ENCODE assay signal across 1 cellular context in the genomic region with DNA sequence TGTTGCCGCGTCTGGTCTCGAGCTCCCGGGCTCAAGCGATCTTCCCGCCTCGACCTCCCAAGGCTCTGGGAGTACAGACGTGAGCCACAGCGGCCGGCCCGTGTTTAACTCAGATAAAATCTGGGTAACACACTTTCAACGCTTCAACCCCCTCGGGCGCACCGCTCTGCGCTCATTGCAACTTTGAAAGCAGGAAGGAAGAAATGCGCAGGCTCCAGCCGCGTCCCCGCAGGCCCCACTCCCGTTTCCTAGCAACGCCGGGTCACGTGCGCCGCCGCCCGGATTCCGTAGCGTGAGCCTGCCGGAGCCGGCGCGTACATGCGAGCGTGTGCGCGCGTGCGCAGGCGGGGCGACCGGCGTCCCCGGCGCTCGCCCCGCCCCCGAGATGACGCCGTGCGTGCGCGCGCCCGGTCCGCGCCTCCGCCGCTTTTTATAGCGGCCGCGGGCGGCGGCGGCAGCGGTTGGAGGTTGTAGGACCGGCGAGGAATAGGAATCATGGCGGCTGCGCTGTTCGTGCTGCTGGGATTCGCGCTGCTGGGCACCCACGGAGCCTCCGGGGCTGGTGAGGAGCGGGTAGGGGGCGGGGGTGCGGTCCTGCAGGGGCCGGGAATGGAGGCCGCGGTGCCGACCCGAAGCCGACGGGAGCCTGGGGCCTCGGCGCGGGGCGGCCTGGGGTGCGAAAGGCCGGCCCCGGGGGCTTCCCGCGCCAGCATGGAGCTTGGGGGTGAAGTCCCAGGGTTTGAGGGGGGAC.
TF ChIP-seq lines count a peak whose summit lies in the region.

A gene (plus strand): TSS at position 457 of the 751 bp plus-strand sequence. CDS start 39 bp downstream, at position 496.

TF ChIP-seq in HepG2, 621 proteins besides CTCF, POLR2A, EP300 and RAD21 (continued from another document and continues in another):
- TF ChIP-seq MAFK (conservative IDR thresholded peaks at IDR 0.05 in 1 of 2, IDR thresholded peaks at IDR 0.05 in 1 of 2; ENCODE audit: low read length in 2 of 2) (no peak), FOXA1 (IDR thresholded peaks at IDR 0.05) (no peak), FOXA1 (CRISPR knock-in tag; IDR thresholded peaks at IDR 0.05) (no peak), MTA1 (CRISPR knock-in tag; IDR thresholded peaks at IDR 0.05; ENCODE audit: borderline replicate concordance) (0 out of 2 replicates have a peak, but pooled peaks have one; percentile 15), ZC3H4 (CRISPR knock-in tag; IDR thresholded peaks at IDR 0.05; ENCODE audit: borderline replicate concordance) (no peak), RNF2 (conservative IDR thresholded peaks at IDR 0.05; ENCODE audit: low read depth) (0 out of 2 replicates have a peak, but pooled peaks have one; percentile 21), HHEX (CRISPR knock-in tag; IDR thresholded peaks at IDR 0.05) (no peak), NFE2L1 (CRISPR knock-in tag; IDR thresholded peaks at IDR 0.05; ENCODE audit: borderline replicate concordance) (no peak), GATAD2A (CRISPR knock-in tag; IDR thresholded peaks at IDR 0.05) (no peak; the same call in 1 of the 2 replicates), ZNF841 (CRISPR knock-in tag; IDR thresholded peaks at IDR 0.05; ENCODE audit: borderline replicate concordance) (peak; percentile 48; the same call in 1 of the 2 replicates), SOX6 (IDR thresholded peaks at IDR 0.05) (no peak), SOX6 (CRISPR knock-in tag; IDR thresholded peaks at IDR 0.05) (no peak), MTF1 (CRISPR knock-in tag; IDR thresholded peaks at IDR 0.05) (no peak), PAWR (CRISPR knock-in tag; IDR thresholded peaks at IDR 0.05; ENCODE audit: borderline replicate concordance) (no peak), ZNF121 (CRISPR knock-in tag; IDR thresholded peaks at IDR 0.05) (no peak), ARHGAP35 (CRISPR knock-in tag; IDR thresholded peaks at IDR 0.05; ENCODE audit: borderline replicate concordance) (no peak), EZH2 (conservative IDR thresholded peaks at IDR 0.05; ENCODE audit: low read depth, low read length) (no peak), GTF2F1 (IDR thresholded peaks at IDR 0.05; ENCODE audit: low read length) (no peak), EHMT2 (IDR thresholded peaks at IDR 0.05; ENCODE audit: borderline replicate concordance, low read depth, low read length) (no peak), ZFY (CRISPR knock-in tag; IDR thresholded peaks at IDR 0.05) (peak; percentile 85), NFKBIZ (CRISPR knock-in tag; IDR thresholded peaks at IDR 0.05) (no peak), NR2F1 (CRISPR knock-in tag; IDR thresholded peaks at IDR 0.05) (no peak), ZC3H13 (CRISPR knock-in tag; IDR thresholded peaks at IDR 0.05) (peak; percentile 72; the same call in 1 of the 2 replicates), EEA1 (CRISPR knock-in tag; IDR thresholded peaks at IDR 0.05; ENCODE audit: borderline replicate concordance) (peak; percentile 93), ATM (IDR thresholded peaks at IDR 0.05; ENCODE audit: borderline replicate concordance) (no peak), ZNF776 (CRISPR knock-in tag; IDR thresholded peaks at IDR 0.05) (peak; percentile 73; the same call in 1 of the 2 replicates), ZNF264 (CRISPR knock-in tag; IDR thresholded peaks at IDR 0.05) (no peak), ZNF331 (CRISPR knock-in tag; IDR thresholded peaks at IDR 0.05) (no peak), ESRRA (CRISPR knock-in tag; IDR thresholded peaks at IDR 0.05; ENCODE audit: low read depth) (no peak), ZNF557 (CRISPR knock-in tag; IDR thresholded peaks at IDR 0.05) (no peak), ZMYM4 (CRISPR knock-in tag; IDR thresholded peaks at IDR 0.05) (peak; percentile 64), ZNF451 (CRISPR knock-in tag; IDR thresholded peaks at IDR 0.05) (peak; percentile 68; the same call in 1 of the 2 replicates), SIN3B (IDR thresholded peaks at IDR 0.05; ENCODE audit: low read length) (no peak; the same call in 1 of the 2 replicates)
- TF ChIP-seq, protein P1, sequence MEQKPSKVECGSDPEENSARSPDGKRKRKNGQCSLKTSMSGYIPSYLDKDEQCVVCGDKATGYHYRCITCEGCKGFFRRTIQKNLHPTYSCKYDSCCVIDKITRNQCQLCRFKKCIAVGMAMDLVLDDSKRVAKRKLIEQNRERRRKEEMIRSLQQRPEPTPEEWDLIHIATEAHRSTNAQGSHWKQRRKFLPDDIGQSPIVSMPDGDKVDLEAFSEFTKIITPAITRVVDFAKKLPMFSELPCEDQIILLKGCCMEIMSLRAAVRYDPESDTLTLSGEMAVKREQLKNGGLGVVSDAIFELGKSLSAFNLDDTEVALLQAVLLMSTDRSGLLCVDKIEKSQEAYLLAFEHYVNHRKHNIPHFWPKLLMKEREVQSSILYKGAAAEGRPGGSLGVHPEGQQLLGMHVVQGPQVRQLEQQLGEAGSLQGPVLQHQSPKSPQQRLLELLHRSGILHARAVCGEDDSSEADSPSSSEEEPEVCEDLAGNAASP (CRISPR knock-in tag; IDR thresholded peaks at IDR 0.05; ENCODE audit: borderline replicate concordance): no peak
- TF ChIP-seq, protein P2, sequence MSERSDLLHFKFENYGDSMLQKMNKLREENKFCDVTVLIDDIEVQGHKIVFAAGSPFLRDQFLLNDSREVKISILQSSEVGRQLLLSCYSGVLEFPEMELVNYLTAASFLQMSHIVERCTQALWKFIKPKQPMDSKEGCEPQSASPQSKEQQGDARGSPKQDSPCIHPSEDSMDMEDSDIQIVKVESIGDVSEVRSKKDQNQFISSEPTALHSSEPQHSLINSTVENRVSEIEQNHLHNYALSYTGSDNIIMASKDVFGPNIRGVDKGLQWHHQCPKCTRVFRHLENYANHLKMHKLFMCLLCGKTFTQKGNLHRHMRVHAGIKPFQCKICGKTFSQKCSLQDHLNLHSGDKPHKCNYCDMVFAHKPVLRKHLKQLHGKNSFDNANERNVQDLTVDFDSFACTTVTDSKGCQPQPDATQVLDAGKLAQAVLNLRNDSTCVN (CRISPR knock-in tag; IDR thresholded peaks at IDR 0.05; ENCODE audit: borderline replicate concordance): no peak
- TF ChIP-seq, protein P3, sequence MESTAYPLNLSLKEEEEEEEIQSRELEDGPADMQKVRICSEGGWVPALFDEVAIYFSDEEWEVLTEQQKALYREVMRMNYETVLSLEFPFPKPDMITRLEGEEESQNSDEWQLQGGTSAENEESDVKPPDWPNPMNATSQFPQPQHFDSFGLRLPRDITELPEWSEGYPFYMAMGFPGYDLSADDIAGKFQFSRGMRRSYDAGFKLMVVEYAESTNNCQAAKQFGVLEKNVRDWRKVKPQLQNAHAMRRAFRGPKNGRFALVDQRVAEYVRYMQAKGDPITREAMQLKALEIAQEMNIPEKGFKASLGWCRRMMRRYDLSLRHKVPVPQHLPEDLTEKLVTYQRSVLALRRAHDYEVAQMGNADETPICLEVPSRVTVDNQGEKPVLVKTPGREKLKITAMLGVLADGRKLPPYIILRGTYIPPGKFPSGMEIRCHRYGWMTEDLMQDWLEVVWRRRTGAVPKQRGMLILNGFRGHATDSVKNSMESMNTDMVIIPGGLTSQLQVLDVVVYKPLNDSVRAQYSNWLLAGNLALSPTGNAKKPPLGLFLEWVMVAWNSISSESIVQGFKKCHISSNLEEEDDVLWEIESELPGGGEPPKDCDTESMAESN (CRISPR knock-in tag; conservative IDR thresholded peaks at IDR 0.05): peak; percentile 16; the same call in 1 of the 2 replicates
- TF ChIP-seq, protein P4, sequence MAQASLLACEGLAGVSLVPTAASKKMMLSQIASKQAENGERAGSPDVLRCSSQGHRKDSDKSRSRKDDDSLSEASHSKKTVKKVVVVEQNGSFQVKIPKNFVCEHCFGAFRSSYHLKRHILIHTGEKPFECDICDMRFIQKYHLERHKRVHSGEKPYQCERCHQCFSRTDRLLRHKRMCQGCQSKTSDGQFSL (CRISPR knock-in tag; IDR thresholded peaks at IDR 0.05): 0 out of 2 replicates have a peak, but pooled peaks have one; percentile 32
- TF ChIP-seq, protein P5, sequence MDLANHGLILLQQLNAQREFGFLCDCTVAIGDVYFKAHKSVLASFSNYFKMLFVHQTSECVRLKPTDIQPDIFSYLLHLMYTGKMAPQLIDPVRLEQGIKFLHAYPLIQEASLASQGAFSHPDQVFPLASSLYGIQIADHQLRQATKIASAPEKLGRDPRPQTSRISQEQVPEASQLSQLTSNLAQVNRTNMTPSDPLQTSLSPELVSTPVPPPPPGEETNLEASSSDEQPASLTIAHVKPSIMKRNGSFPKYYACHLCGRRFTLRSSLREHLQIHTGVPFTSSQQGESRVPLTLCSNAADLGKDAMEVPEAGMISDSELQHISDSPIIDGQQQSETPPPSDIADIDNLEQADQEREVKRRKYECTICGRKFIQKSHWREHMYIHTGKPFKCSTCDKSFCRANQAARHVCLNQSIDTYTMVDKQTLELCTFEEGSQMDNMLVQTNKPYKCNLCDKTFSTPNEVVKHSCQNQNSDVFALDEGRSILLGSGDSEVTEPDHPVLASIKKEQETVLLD (CRISPR knock-in tag; IDR thresholded peaks at IDR 0.05; ENCODE audit: low read depth): no peak; the same call in 1 of the 2 replicates
- TF ChIP-seq, protein P6, sequence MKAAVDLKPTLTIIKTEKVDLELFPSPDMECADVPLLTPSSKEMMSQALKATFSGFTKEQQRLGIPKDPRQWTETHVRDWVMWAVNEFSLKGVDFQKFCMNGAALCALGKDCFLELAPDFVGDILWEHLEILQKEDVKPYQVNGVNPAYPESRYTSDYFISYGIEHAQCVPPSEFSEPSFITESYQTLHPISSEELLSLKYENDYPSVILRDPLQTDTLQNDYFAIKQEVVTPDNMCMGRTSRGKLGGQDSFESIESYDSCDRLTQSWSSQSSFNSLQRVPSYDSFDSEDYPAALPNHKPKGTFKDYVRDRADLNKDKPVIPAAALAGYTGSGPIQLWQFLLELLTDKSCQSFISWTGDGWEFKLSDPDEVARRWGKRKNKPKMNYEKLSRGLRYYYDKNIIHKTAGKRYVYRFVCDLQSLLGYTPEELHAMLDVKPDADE (CRISPR knock-in tag; IDR thresholded peaks at IDR 0.05): no peak
- TF ChIP-seq, protein P7, sequence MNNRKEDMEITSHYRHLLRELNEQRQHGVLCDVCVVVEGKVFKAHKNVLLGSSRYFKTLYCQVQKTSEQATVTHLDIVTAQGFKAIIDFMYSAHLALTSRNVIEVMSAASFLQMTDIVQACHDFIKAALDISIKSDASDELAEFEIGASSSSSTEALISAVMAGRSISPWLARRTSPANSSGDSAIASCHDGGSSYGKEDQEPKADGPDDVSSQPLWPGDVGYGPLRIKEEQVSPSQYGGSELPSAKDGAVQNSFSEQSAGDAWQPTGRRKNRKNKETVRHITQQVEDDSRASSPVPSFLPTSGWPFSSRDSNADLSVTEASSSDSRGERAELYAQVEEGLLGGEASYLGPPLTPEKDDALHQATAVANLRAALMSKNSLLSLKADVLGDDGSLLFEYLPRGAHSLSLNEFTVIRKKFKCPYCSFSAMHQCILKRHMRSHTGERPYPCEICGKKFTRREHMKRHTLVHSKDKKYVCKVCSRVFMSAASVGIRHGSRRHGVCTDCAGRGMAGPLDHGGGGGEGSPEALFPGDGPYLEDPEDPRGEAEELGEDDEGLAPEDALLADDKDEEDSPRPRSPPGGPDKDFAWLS (CRISPR knock-in tag; IDR thresholded peaks at IDR 0.05; ENCODE audit: borderline replicate concordance): no peak
- TF ChIP-seq, protein P8, sequence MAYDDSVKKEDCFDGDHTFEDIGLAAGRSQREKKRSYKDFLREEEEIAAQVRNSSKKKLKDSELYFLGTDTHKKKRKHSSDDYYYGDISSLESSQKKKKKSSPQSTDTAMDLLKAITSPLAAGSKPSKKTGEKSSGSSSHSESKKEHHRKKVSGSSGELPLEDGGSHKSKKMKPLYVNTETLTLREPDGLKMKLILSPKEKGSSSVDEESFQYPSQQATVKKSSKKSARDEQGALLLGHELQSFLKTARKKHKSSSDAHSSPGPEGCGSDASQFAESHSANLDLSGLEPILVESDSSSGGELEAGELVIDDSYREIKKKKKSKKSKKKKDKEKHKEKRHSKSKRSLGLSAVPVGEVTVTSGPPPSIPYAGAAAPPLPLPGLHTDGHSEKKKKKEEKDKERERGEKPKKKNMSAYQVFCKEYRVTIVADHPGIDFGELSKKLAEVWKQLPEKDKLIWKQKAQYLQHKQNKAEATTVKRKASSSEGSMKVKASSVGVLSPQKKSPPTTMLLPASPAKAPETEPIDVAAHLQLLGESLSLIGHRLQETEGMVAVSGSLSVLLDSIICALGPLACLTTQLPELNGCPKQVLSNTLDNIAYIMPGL (CRISPR knock-in tag; IDR thresholded peaks at IDR 0.05; ENCODE audit: borderline replicate concordance in 1 of 2, low read depth in 1 of 2): peak; percentile 16 to 57; a peak in 2 of 4 replicates
- TF ChIP-seq, protein P9, sequence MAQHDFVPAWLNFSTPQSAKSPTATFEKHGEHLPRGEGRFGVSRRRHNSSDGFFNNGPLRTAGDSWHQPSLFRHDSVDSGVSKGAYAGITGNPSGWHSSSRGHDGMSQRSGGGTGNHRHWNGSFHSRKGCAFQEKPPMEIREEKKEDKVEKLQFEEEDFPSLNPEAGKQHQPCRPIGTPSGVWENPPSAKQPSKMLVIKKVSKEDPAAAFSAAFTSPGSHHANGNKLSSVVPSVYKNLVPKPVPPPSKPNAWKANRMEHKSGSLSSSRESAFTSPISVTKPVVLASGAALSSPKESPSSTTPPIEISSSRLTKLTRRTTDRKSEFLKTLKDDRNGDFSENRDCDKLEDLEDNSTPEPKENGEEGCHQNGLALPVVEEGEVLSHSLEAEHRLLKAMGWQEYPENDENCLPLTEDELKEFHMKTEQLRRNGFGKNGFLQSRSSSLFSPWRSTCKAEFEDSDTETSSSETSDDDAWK (CRISPR knock-in tag; IDR thresholded peaks at IDR 0.05): no peak
- TF ChIP-seq, protein P10, sequence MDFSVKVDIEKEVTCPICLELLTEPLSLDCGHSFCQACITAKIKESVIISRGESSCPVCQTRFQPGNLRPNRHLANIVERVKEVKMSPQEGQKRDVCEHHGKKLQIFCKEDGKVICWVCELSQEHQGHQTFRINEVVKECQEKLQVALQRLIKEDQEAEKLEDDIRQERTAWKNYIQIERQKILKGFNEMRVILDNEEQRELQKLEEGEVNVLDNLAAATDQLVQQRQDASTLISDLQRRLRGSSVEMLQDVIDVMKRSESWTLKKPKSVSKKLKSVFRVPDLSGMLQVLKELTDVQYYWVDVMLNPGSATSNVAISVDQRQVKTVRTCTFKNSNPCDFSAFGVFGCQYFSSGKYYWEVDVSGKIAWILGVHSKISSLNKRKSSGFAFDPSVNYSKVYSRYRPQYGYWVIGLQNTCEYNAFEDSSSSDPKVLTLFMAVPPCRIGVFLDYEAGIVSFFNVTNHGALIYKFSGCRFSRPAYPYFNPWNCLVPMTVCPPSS (IDR thresholded peaks at IDR 0.05): no peak
- TF ChIP-seq, protein P11, sequence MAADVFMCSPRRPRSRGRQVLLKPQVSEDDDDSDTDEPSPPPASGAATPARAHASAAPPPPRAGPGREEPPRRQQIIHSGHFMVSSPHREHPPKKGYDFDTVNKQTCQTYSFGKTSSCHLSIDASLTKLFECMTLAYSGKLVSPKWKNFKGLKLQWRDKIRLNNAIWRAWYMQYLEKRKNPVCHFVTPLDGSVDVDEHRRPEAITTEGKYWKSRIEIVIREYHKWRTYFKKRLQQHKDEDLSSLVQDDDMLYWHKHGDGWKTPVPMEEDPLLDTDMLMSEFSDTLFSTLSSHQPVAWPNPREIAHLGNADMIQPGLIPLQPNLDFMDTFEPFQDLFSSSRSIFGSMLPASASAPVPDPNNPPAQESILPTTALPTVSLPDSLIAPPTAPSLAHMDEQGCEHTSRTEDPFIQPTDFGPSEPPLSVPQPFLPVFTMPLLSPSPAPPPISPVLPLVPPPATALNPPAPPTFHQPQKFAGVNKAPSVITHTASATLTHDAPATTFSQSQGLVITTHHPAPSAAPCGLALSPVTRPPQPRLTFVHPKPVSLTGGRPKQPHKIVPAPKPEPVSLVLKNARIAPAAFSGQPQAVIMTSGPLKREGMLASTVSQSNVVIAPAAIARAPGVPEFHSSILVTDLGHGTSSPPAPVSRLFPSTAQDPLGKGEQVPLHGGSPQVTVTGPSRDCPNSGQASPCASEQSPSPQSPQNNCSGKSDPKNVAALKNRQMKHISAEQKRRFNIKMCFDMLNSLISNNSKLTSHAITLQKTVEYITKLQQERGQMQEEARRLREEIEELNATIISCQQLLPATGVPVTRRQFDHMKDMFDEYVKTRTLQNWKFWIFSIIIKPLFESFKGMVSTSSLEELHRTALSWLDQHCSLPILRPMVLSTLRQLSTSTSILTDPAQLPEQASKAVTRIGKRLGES (CRISPR knock-in tag; IDR thresholded peaks at IDR 0.05; ENCODE audit: borderline replicate concordance): no peak
